9 cellular contexts compared by ENCODE assay signal in the genomic region with DNA sequence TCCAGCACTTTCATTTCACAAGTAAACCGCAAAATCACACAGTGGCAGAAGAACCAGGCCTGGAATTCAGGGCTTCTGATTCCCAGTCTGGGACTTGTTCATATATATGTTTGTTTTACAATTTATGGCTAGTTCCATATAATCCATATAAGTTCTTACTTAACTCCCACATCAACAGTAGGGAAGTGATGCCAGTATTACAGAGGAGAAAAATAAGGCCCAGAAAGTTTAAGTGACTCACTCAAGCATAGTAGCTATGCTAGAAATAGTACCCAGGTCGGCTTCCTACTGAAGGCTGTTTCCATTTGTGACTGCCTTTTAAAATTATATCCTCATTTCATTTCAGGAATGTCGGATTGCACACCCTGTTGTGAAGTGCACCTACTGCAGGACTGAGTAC. TPM values are rescaled to one million over a fixed set of nuclear protein-coding genes. Genes with fewer than 3 reads are reported as not detected.
A peak's percentile ranks its signal among the peaks of the same experiment; 100 is the strongest.
DNase-seq lines count a peak whose midpoint lies in the region; FAIRE-seq and TF ChIP-seq lines count a peak whose summit lies in the region.
"Had no signal": no experiment of that assay in that cellular context is flagged by ENCODE, and none has a peak within 500 bp of the region (broad histone marks: within the 10 kb centered on the region; RNA-seq: fewer than 3 reads in every experiment).

No MANE protein-coding gene starts in this region.

- TF ChIP-seq CTCF in Calu3 (IDR thresholded peaks at IDR 0.05; ENCODE audit: unreplicated experiment) (no peak), bronchial epithelial cell (IDR thresholded peaks at IDR 0.05; ENCODE audit: insufficient read depth, low read length, severe bottlenecking) (no peak), nephron (IDR thresholded peaks at IDR 0.05; ENCODE audit: unreplicated experiment in 3 of 3) (no peak), Peyer's patch (IDR thresholded peaks at IDR 0.05) (no peak)

- H3K4me3 Mint-ChIP-seq in Calu3 (ENCODE audit: low read depth, unreplicated experiment) (peak overlapping the region; percentile 68), nephron (peak overlapping the region; percentile 86 to 92 (median 90))

- H3K9me3 ChIP-seq in MG63 (no peaks in the 10 kb centered on the region), Peyer's patch (no peaks in the 10 kb centered on the region)

- BruUV-seq in Calu3 (replicated peaks; lab: Mats Ljungman, UMichigan), result no TSS peak

- no peak overlapping the region for H3K27ac ChIP-seq in Peyer's patch

- no peak for DNase-seq in Calu3
- no peak for DNase-seq in MG63
- DNase-seq in bronchial epithelial cell (ENCODE audit: low read depth), result peak; percentile 28
- no peak for DNase-seq in C1 segment of cervical spinal cord (lab: John Stamatoyannopoulos, UW)
- DNase-seq in OCI-M1 (lab: John Stamatoyannopoulos, UW), result no peak
- no peak for DNase-seq in Peyer's patch
- no peak for DNase-seq in NCI-H2081 treated with DMSO at 0.1 percent for 48 hours (lab: John Stamatoyannopoulos, UW)
- DNase-seq: stimulated activated CD4-positive, alpha-beta T cell treated with anti-CD3 and anti-CD28 coated beads, Interleukin-4, amount 100 ng/mL, for 1 hour had no signal

- no peaks in the 10 kb centered on the region for H3K9me3 Mint-ChIP-seq in Calu3 (ENCODE audit: low read depth, unreplicated experiment)
- no peaks in the 10 kb centered on the region for H3K9me3 Mint-ChIP-seq in nephron

- no peak for FAIRE-seq in bronchial epithelial cell (lab: Jason Lieb, UNC)

- no peaks in the 10 kb centered on the region for H3K27me3 Mint-ChIP-seq in Calu3 (ENCODE audit: unreplicated experiment)
- H3K27me3 Mint-ChIP-seq in nephron (ENCODE audit: low read depth), result no peaks in the 10 kb centered on the region

- H3K27me3 ChIP-seq in MG63 (no peaks in the 10 kb centered on the region), bronchial epithelial cell (ENCODE audit: control insufficient read depth, insufficient read depth, low read length) (no peaks in the 10 kb centered on the region), Peyer's patch (no peaks in the 10 kb centered on the region)

- TF ChIP-seq POLR2A in Peyer's patch (IDR thresholded peaks at IDR 0.05), result no peak

- intact Hi-C loops in Calu3 (cut with micrococcal nuclease; ENCODE audit: unreplicated experiment), result loop anchor here (5.0 kb wide), 1 partner anchor 55 kb away; a partner anchor contains a TSS

- CTCF ChIA-PET in Calu3 (lab: Charles Lee), result no interaction called here

- H3K4me1 Mint-ChIP-seq in Calu3 (ENCODE audit: low read depth, unreplicated experiment), result no peaks in the 10 kb centered on the region
- peaks cover 12% of the 10 kb centered on the region for H3K4me1 Mint-ChIP-seq in nephron

- no peak overlapping the region for H3K27ac Mint-ChIP-seq in Calu3 (ENCODE audit: unreplicated experiment)
- peak overlapping the region in 1 of 3 experiments; percentile 33 for H3K27ac Mint-ChIP-seq in nephron

- peak overlapping the region; percentile 65 for H3K4me3 ChIP-seq in MG63
- H3K4me3 ChIP-seq in bronchial epithelial cell (ENCODE audit: low read depth, low read length), result no peak overlapping the region
- H3K4me3 ChIP-seq in Peyer's patch, result peak overlapping the region in 1 of 4 donors; percentile 92

- peaks cover 18% of the 10 kb centered on the region for H3K36me3 Mint-ChIP-seq in Calu3 (ENCODE audit: insufficient read depth, unreplicated experiment)
- H3K36me3 Mint-ChIP-seq in nephron (ENCODE audit: low read depth), result peaks cover 15% of the 10 kb centered on the region

- H3K36me3 ChIP-seq in MG63, result peaks cover 4% of the 10 kb centered on the region
- no peaks in the 10 kb centered on the region for H3K36me3 ChIP-seq in bronchial epithelial cell (ENCODE audit: control insufficient read depth, insufficient read depth, low read length)
- H3K36me3 ChIP-seq in Peyer's patch, result no peaks in the 10 kb centered on the region

- H3K4me1 ChIP-seq in Peyer's patch, result peaks cover 0 to 14% (median 2%) of the 10 kb centered on the region in 4 donors

RNA-seq across cellular contexts. Expression of a gene that starts 1.4 kb away (rescaled TPM):
- total RNA-seq in Calu3 (2022), result 10.7 and 11.5 TPM in 2 replicates
- 12.0 and 12.1 TPM in 2 replicates for total RNA-seq in MG63 (2014; rRNA removed; shearing (Covaris generic); ENCODE audit: low replicate concordance)
- 12.6 and 14.7 TPM in 2 replicates for total RNA-seq in bronchial epithelial cell
- 10 to 100 TPM in 2 of 4 donors, 1 to 10 TPM in 2; 9.3 to 62.7 (median 12.8) TPM for total RNA-seq in Peyer's patch

RNA-seq across cellular contexts. Expression of a gene that starts 45.9 kb away (rescaled TPM):
- total RNA-seq in Calu3 (2022) (23.4 and 24.2 TPM in 2 replicates), bronchial epithelial cell (29.7 and 36.2 TPM in 2 replicates), Peyer's patch (10 to 100 TPM; 57.8 to 63.7 (median 59.9) TPM)
- total RNA-seq in MG63 (2014; rRNA removed; shearing (Covaris generic); ENCODE audit: low replicate concordance), result 18.9 and 24.0 TPM in 2 replicates

RNA-seq across cellular contexts. Expression of a gene that starts 55.1 kb away (rescaled TPM):
- total RNA-seq in Calu3 (2022) (426 and 1,520 TPM in 2 replicates), bronchial epithelial cell (1.3 and 2.8 TPM in 2 replicates), Peyer's patch (10 to 100 TPM; 17.8 to 28.5 (median 20.7) TPM)
- 62.2 and 66.0 TPM in 2 replicates for total RNA-seq in MG63 (2014; rRNA removed; shearing (Covaris generic); ENCODE audit: low replicate concordance)
